In genomic region chr2:136116111-136116812, GRCh38 we compare ENCODE assay signal across 7 cellular contexts. TPM values are rescaled to one million over a fixed set of nuclear protein-coding genes. Genes with fewer than 3 reads are reported as not detected.
DNase-seq lines count a peak whose midpoint lies in the region; ATAC-seq and TF ChIP-seq lines count a peak whose summit lies in the region.

No MANE protein-coding gene starts in this region.

- peak; percentile 21 for ATAC-seq in GM19351 (IDR thresholded peaks at IDR 0.05; ENCODE audit: unreplicated experiment)
- no peak for ATAC-seq in WTC11
- no peak for ATAC-seq in GM18520 (IDR thresholded peaks at IDR 0.05; ENCODE audit: unreplicated experiment)

- TF ChIP-seq CTCF in HL-60 (IDR thresholded peaks at IDR 0.05; ENCODE audit: insufficient read depth, low read length) (no peak), WTC11 (IDR thresholded peaks at IDR 0.05) (no peak), suprapubic skin (IDR thresholded peaks at IDR 0.05) (no peak)

- CTCF ChIA-PET in WTC11 (lab: Charles Lee) = no interaction called here

- H3K27ac Mint-ChIP-seq in WTC11 = no peak overlapping the region

- H3K4me1 ChIP-seq in muscle layer of duodenum (ENCODE audit: control insufficient read depth in 1 of 2, insufficient read depth in 2 of 2, low read length in 2 of 2) (peaks cover 0 to 30% of the 10 kb centered on the region in 2 donors), suprapubic skin (peaks cover 38% of the 10 kb centered on the region)

- no peaks in the 10 kb centered on the region for H3K36me3 ChIP-seq in muscle layer of duodenum (ENCODE audit: control insufficient read depth in 1 of 2, insufficient read depth in 2 of 2, low read length in 2 of 2)
- no peaks in the 10 kb centered on the region for H3K36me3 ChIP-seq in suprapubic skin

- DNase-seq in HL-60 (ENCODE audit: low read depth in 1 of 2, low spot score in 1 of 2) (peak; percentile 67 to 91), WTC11 (ENCODE audit: low spot score) (peak; percentile 25), dermis blood vessel endothelial cell (peak; percentile 44), suprapubic skin (ENCODE audit: low spot score in 2 of 2) (no peak)

- no peaks in the 10 kb centered on the region for H3K9me3 Mint-ChIP-seq in WTC11

- peaks cover 5% of the 10 kb centered on the region for H3K36me3 Mint-ChIP-seq in WTC11

- H3K27ac ChIP-seq in HL-60 (replicated peaks) (peak overlapping the region; percentile 98), muscle layer of duodenum (ENCODE audit: low read length) (peak overlapping the region; percentile 8), suprapubic skin (peak overlapping the region; percentile 49)

- H3K4me3 ChIP-seq in HL-60 (replicated peaks; ENCODE audit: insufficient read depth, low read length) (peak overlapping the region; percentile 87), muscle layer of duodenum (ENCODE audit: low read depth in 1 of 2, low read length in 2 of 2) (peak overlapping the region; percentile 61 to 83), suprapubic skin (peak overlapping the region; percentile 57)

- TF ChIP-seq POLR2A in suprapubic skin (IDR thresholded peaks at IDR 0.05) = no peak

- POLR2A ChIA-PET in WTC11 (lab: Charles Lee) = no interaction called here

- 3% methylated on average over 19 of the region's 30 CpGs for WGBS in suprapubic skin

- H3K27me3 ChIP-seq in HL-60 (ENCODE audit: insufficient read depth, poor library complexity, severe bottlenecking) = no peaks in the 10 kb centered on the region
- H3K27me3 ChIP-seq in muscle layer of duodenum (ENCODE audit: low read depth, low read length) = peaks cover 17% of the 10 kb centered on the region
- peaks cover 87% of the 10 kb centered on the region for H3K27me3 ChIP-seq in suprapubic skin

- peaks cover 70% of the 10 kb centered on the region for H3K27me3 Mint-ChIP-seq in WTC11 (ENCODE audit: low read depth)

- H3K9me3 ChIP-seq in muscle layer of duodenum (ENCODE audit: control insufficient read depth in 1 of 2, low read length in 2 of 2) (no peaks in the 10 kb centered on the region), suprapubic skin (no peaks in the 10 kb centered on the region)

- peaks cover 36% of the 10 kb centered on the region for H3K4me1 Mint-ChIP-seq in WTC11

- TF ChIP-seq EP300 in suprapubic skin (IDR thresholded peaks at IDR 0.05) = no peak

- peak overlapping the region; percentile 62 for H3K4me3 Mint-ChIP-seq in WTC11

TF ChIP-seq in WTC11, 78 proteins besides CTCF, POLR2A, EP300 and RAD21 (continues in another document):
- no peak for TF ChIP-seq AR (CRISPR knock-in tag; IDR thresholded peaks at IDR 0.05)
- TF ChIP-seq OVOL2 (CRISPR knock-in tag; IDR thresholded peaks at IDR 0.05; ENCODE audit: borderline replicate concordance) = no peak
- TF ChIP-seq ZNF423 (CRISPR knock-in tag; IDR thresholded peaks at IDR 0.05) = no peak
- TF ChIP-seq NR1H2 (CRISPR knock-in tag; IDR thresholded peaks at IDR 0.05) = no peak
- TF ChIP-seq KAT7 (CRISPR knock-in tag; IDR thresholded peaks at IDR 0.05; ENCODE audit: borderline replicate concordance) = no peak
- TF ChIP-seq E2F1 (CRISPR knock-in tag; IDR thresholded peaks at IDR 0.05) = no peak
- TF ChIP-seq PRDM15 (CRISPR knock-in tag; IDR thresholded peaks at IDR 0.05) = no peak
- TF ChIP-seq ZNF138 (CRISPR knock-in tag; conservative IDR thresholded peaks at IDR 0.05) = no peak
- TF ChIP-seq ZMAT4 (CRISPR knock-in tag; IDR thresholded peaks at IDR 0.05) = no peak
- no peak for TF ChIP-seq IRF1 (CRISPR knock-in tag; IDR thresholded peaks at IDR 0.05)
- TF ChIP-seq MAX (CRISPR knock-in tag; IDR thresholded peaks at IDR 0.05) = no peak
- no peak for TF ChIP-seq CBFB (CRISPR knock-in tag; IDR thresholded peaks at IDR 0.05; ENCODE audit: low read depth)
- TF ChIP-seq JUN (CRISPR knock-in tag; IDR thresholded peaks at IDR 0.05) = no peak
- TF ChIP-seq ATF1 (CRISPR knock-in tag; IDR thresholded peaks at IDR 0.05) = no peak
- TF ChIP-seq FOXK1 (CRISPR knock-in tag; IDR thresholded peaks at IDR 0.05) = no peak
- no peak for TF ChIP-seq ELF4 (CRISPR knock-in tag; IDR thresholded peaks at IDR 0.05; ENCODE audit: low read depth)

RNA-seq across cellular contexts. Expression of gene CXCR4, which starts 1.7 kb away (rescaled TPM):
- total RNA-seq in WTC11 (2021) (1.3 to 2.1 TPM (median 1.9 TPM) in 3 replicates), dermis blood vessel endothelial cell (57.4 and 188 TPM in 2 replicates), suprapubic skin (1 to 10 TPM; 5.1 to 6.8 (median 5.6) TPM)

Comparison
In these comparisons a context has a peak if more than half of its experiments do, and no peak if none do; other contexts are left out.
1. DNase-seq: peak in HL-60 (2 of 2), WTC11 (single experiment) and dermis blood vessel endothelial cell (single experiment); none in suprapubic skin (0 of 2).
2. H3K27ac ChIP-seq: peak in every context shown above with its lines; median percentile 98 in HL-60; 49 in suprapubic skin; 8 in muscle layer of duodenum.
3. Peak in every context shown above with its lines, with median percentiles within 50 percentile points of each other: H3K4me3 ChIP-seq.